In the genomic region with DNA sequence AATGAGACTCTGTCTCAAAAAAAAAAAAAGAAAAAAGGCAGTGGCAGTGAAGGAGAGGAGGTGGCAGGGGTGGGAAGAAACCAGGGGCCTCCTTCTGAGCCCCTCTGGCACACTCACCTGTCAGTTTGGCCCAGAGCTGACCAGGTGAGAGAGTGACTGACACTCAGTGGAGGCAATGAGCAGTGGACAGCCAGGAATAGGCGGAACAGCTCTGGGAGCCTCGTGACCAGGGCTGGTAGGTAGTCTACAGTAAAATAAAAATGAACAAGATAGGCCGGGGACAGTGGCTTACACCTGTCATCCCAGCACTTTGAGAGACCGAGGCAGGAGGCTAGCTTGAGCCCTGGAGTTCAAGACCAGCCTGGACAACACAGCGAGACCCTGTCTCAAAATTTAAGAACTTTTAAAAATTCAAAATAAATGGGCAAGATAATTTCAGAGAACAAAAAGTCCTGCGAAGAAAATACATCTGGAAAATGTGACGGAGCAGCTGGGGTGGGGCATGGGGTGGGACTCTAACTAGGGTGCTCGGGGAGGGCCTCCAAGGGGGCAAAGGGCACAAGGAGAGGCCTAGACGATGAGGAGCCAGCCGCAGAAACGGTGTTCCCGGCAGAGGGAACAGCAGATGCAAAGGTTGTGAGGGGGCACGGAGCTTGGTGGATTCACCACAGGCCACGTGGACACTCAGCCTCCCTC, we compare ENCODE assay signal across 14 cellular contexts.
"Had no signal": no experiment of that assay in that cellular context is flagged by ENCODE, and none has a peak within 500 bp of the region (broad histone marks: within the 10 kb centered on the region; RNA-seq: fewer than 3 reads in every experiment).

No MANE protein-coding gene starts in this region.

- H3K9me3 ChIP-seq: esophagus squamous epithelium had no signal

- H3K27ac ChIP-seq: brain microvascular endothelial cell, esophagus squamous epithelium had no signal

- H3K27me3 Mint-ChIP-seq: activated B cell treated with CpG ODN at 0.5 μM for 24 hours; activated naive CD8-positive, alpha-beta T cell treated with anti-CD3 and anti-CD28 coated beads for 36 hours had no signal

- H3K27me3 ChIP-seq: brain microvascular endothelial cell, esophagus squamous epithelium had no signal

- H3K4me3 Mint-ChIP-seq: activated B cell treated with CpG ODN at 0.5 μM for 24 hours; activated naive CD8-positive, alpha-beta T cell treated with anti-CD3 and anti-CD28 coated beads for 36 hours had no signal

- ATAC-seq: left ventricle myocardium superior, right cardiac atrium, SK-N-SH treated with all-trans-retinoic acid at 6 μM for 48 hours had no signal

- H3K4me3 ChIP-seq: esophagus squamous epithelium, smooth muscle cell had no signal

- DNase-seq: activated B cell treated with CpG ODN at 0.5 μM for 24 hours; activated naive CD8-positive, alpha-beta T cell treated with anti-CD3 and anti-CD28 coated beads for 36 hours; brain microvascular endothelial cell; esophagus squamous epithelium; foreskin fibroblast; islet precursor cell; left ventricle myocardium superior; mesenchymal stem cell; posterior cingulate gyrus; SHP77; stimulated activated naive CD4-positive, alpha-beta T cell treated with Interleukin-2 at 50 U/mL for 16 hours had no signal

- H3K9me3 Mint-ChIP-seq: activated B cell treated with CpG ODN at 0.5 μM for 24 hours; activated naive CD8-positive, alpha-beta T cell treated with anti-CD3 and anti-CD28 coated beads for 36 hours had no signal

- H3K27ac Mint-ChIP-seq: activated B cell treated with CpG ODN at 0.5 μM for 24 hours; activated naive CD8-positive, alpha-beta T cell treated with anti-CD3 and anti-CD28 coated beads for 36 hours had no signal
